ENCODE assay signal across 9 cellular contexts in the genomic region with DNA sequence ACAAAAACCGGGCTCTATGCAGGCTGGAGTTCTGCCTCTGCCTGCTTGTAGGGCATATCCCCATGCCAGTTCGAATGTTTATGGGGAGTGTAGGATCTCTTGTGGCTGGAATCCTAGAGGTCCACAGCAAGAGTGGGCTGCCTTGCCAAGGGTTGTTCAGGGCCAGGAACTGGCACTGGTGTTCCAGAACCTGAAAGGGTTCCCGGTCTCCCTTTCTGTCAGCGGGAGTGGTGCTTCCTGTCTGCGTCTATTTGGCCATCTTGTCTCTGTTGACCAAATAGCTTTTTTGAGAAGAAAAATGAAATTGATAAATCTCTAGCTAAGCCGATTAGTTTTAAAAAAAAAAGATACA. TPM values are rescaled to one million over a fixed set of nuclear protein-coding genes. Genes with fewer than 3 reads are reported as not detected.
DNase-seq lines count a peak whose midpoint lies in the region; ATAC-seq, FAIRE-seq and TF ChIP-seq lines count a peak whose summit lies in the region.
"Had no signal": no experiment of that assay in that cellular context is flagged by ENCODE, and none has a peak within 500 bp of the region (broad histone marks: within the 10 kb centered on the region; RNA-seq: fewer than 3 reads in every experiment).

No MANE protein-coding gene starts in this region.

- POLR2A ChIA-PET in HepG2 (lab: Yijun Ruan, JAX) = no interaction called here

- H3K4me1 ChIP-seq in HepG2 (ENCODE audit: insufficient read depth, low read length) = no peaks in the 10 kb centered on the region

- H3K9me3 Mint-ChIP-seq in T-helper 1 cell treated with Interleukin-12 subunit alpha and Interleukin-12 subunit beta and Interleukin-4 antibody, amounts not matched to agents 30 μg/mL and 1 μg/mL, for 36 hours = no peaks in the 10 kb centered on the region
- H3K9me3 Mint-ChIP-seq in brain = peaks cover 0 to 5% (median 0%) of the 10 kb centered on the region in 5 experiments

- TF ChIP-seq EP300 in HepG2 (IDR thresholded peaks at IDR 0.05; ENCODE audit: low read depth in 2 of 2, low read length in 2 of 2) = no peak
- no peak for TF ChIP-seq EP300 in HepG2 (CRISPR knock-in tag; IDR thresholded peaks at IDR 0.05; ENCODE audit: borderline replicate concordance)

- in situ Hi-C loops in HepG2 (cut with HindIII; ENCODE audit: extremely low pct_ligation_motif_present, low pct_unique_long_range_greater_than_20kb) = no loop called here

- no peaks in the 10 kb centered on the region for H3K9me3 ChIP-seq in HepG2 (ENCODE audit: low read length)

- H3K4me2 ChIP-seq in HepG2 (ENCODE audit: low read depth, low read length) = no peak overlapping the region

- TF ChIP-seq CTCF in brain (conservative IDR thresholded peaks at IDR 0.05) (no peak), HepG2 (CRISPR knock-in tag; IDR thresholded peaks at IDR 0.05) (no peak)

- no peaks in the 10 kb centered on the region for H4K20me1 ChIP-seq in HepG2 (ENCODE audit: insufficient read depth, low read length)

- H3K36me3 ChIP-seq in HepG2 (replicated peaks in 1 of 2; ENCODE audit: control insufficient read depth in 1 of 2, insufficient read depth in 2 of 2, low read length in 2 of 2) = no peaks in the 10 kb centered on the region

- H3K27ac ChIP-seq in HepG2 (ENCODE audit: extremely low read length, insufficient read depth, low read length) (no peak overlapping the region), substantia nigra (ENCODE audit: low read depth, low read length, poor library complexity, severe bottlenecking) (peak overlapping the region; percentile 82)

- 0 out of 5 replicates have a peak, but pooled peaks cover 0 to 5% of the 10 kb centered on the region in 2 experiments for H3K27me3 ChIP-seq in HepG2 (ENCODE audit: control insufficient read depth in 1 of 2, insufficient read depth in 2 of 2, low read length in 2 of 2)

- intact Hi-C loops in HepG2 (cut with micrococcal nuclease; ENCODE audit: unreplicated experiment) = loop anchor here (10.0 kb wide), 1 partner anchor 1331 kb away; no protein-coding TSS in a partner anchor

- no peak overlapping the region for H3K9ac ChIP-seq in HepG2 (ENCODE audit: insufficient read depth, low read depth, low read length)

- 75% methylated on average over 5 of the region's 6 CpGs for WGBS in HepG2 (ENCODE audit: low lambda C conversion rate)

- FAIRE-seq in HepG2 (lab: Jason Lieb, UNC) = no peak
- FAIRE-seq: bronchial epithelial cell had no signal

- no TSS peak for BruUV-seq in HepG2 (replicated peaks; lab: Mats Ljungman, UMichigan)

- H3K4me3 Mint-ChIP-seq in T-helper 1 cell treated with Interleukin-12 subunit alpha and Interleukin-12 subunit beta and Interleukin-4 antibody, amounts not matched to agents 30 μg/mL and 1 μg/mL, for 36 hours = peak overlapping the region; percentile 84
- H3K4me3 Mint-ChIP-seq in brain = peak overlapping the region; percentile 85 to 90 (median 87)

- TF ChIP-seq RAD21 in HepG2 (CRISPR knock-in tag; IDR thresholded peaks at IDR 0.05) = no peak

- CTCF ChIA-PET in HepG2 (lab: Yijun Ruan, JAX; ENCODE audit: low intra/inter-chr PET ratio, low total read pairs) = interaction anchor here (1.8 kb wide), 1 partner anchor 37 kb away, joined by 19 read pairs; no protein-coding TSS in a partner anchor

- no peak overlapping the region for H3K27ac Mint-ChIP-seq in T-helper 1 cell treated with Interleukin-12 subunit alpha and Interleukin-12 subunit beta and Interleukin-4 antibody, amounts not matched to agents 30 μg/mL and 1 μg/mL, for 36 hours
- peak overlapping the region in 1 of 5 experiments; percentile 85 for H3K27ac Mint-ChIP-seq in brain

- ATAC-seq in HepG2 (0 out of 3 replicates have a peak, but pooled peaks have one; percentile 25), HG02885 (IDR thresholded peaks at IDR 0.05; ENCODE audit: poor library complexity, unreplicated experiment) (no peak)

- H3K4me1 Mint-ChIP-seq in T-helper 1 cell treated with Interleukin-12 subunit alpha and Interleukin-12 subunit beta and Interleukin-4 antibody, amounts not matched to agents 30 μg/mL and 1 μg/mL, for 36 hours (ENCODE audit: low read depth) = peaks cover 9% of the 10 kb centered on the region
- H3K4me1 Mint-ChIP-seq in brain = peaks cover 10% of the 10 kb centered on the region

- H2AFZ ChIP-seq in HepG2 (ENCODE audit: low read length) = no peak overlapping the region

- no peaks in the 10 kb centered on the region for H3K79me2 ChIP-seq in HepG2 (ENCODE audit: insufficient read depth, low read length)

- H3K27me3 Mint-ChIP-seq in T-helper 1 cell treated with Interleukin-12 subunit alpha and Interleukin-12 subunit beta and Interleukin-4 antibody, amounts not matched to agents 30 μg/mL and 1 μg/mL, for 36 hours (ENCODE audit: low read depth) = peaks cover 52% of the 10 kb centered on the region
- H3K27me3 Mint-ChIP-seq in brain = peaks cover 9% of the 10 kb centered on the region

- DNase-seq in T-helper 1 cell = no peak
- DNase-seq in HepG2 (ENCODE audit: low spot score) = no peak
- peak in 11 of 49 donors; percentile 17 to 51 (median 31) for DNase-seq in substantia nigra (lab: John Stamatoyannopoulos, UW)
- no peak for DNase-seq in stimulated activated CD8-positive, alpha-beta memory T cell treated with anti-CD3 and anti-CD28 coated beads, Interleukin-4, amount 100 ng/mL, for 48 hours
- no peak for DNase-seq in midbrain (lab: John Stamatoyannopoulos, UW)

- no peak overlapping the region for H3K4me3 ChIP-seq in HepG2 (replicated peaks in 1 of 3; ENCODE audit: insufficient read depth in 1 of 3, low read depth in 2 of 3, low read length in 3 of 3)

- no peak for TF ChIP-seq POLR2A in HepG2 (IDR thresholded peaks at IDR 0.05; ENCODE audit: insufficient read depth in 1 of 2, low read depth in 2 of 2, low read length in 2 of 2)

- no peaks in the 10 kb centered on the region for H3K36me3 Mint-ChIP-seq in T-helper 1 cell treated with Interleukin-12 subunit alpha and Interleukin-12 subunit beta and Interleukin-4 antibody, amounts not matched to agents 30 μg/mL and 1 μg/mL, for 36 hours (ENCODE audit: low read depth)
- H3K36me3 Mint-ChIP-seq in brain = no peaks in the 10 kb centered on the region

RNA-seq across cellular contexts. Expression of a gene that starts 17.8 kb away (rescaled TPM):
- polyA plus RNA-seq in brain (ENCODE audit: insufficient read depth, low read depth, low replicate concordance) = 0.88 TPM
- total RNA-seq in HepG2 (2016; rRNA removed; fragmentation: Illumina TruSeq; extraction: Trizol) = not detected in 2 replicates
- total RNA-seq in HepG2 (2016; cell fraction: cytosol; rRNA removed; fragmentation: Illumina TruSeq; extraction: Trizol; ENCODE audit: low read depth) = not detected in 2 replicates
- total RNA-seq in HepG2 (2016; cell fraction: insoluble cytoplasmic fraction; rRNA removed; fragmentation: Illumina TruSeq; extraction: Trizol) = not detected in 2 replicates
- not detected in 2 replicates for total RNA-seq in HepG2 (2016; cell fraction: membrane; rRNA removed; fragmentation: Illumina TruSeq; extraction: Trizol)
- not detected in 2 replicates for total RNA-seq in HepG2 (2016; cell fraction: nucleus; rRNA removed; fragmentation: Illumina TruSeq; extraction: Trizol)
- polyA plus RNA-seq in HepG2 (2011; rRNA removed) = not detected in 2 replicates
- polyA plus RNA-seq in HepG2 (2011; cell fraction: cytosol; rRNA removed) = 0.04 TPM in 1 of 2 replicates, not detected in the other
- polyA plus RNA-seq in HepG2 (2011; cell fraction: nucleus; rRNA removed) = not detected in 2 replicates
- polyA plus RNA-seq in HepG2 (2012) = not detected in 2 replicates
- not detected in 2 replicates for polyA plus RNA-seq in HepG2 (2016; cell fraction: cytosol; fragmentation: Illumina TruSeq; extraction: Trizol; ENCODE audit: low read depth)
- not detected in 2 replicates for polyA plus RNA-seq in HepG2 (2016; cell fraction: insoluble cytoplasmic fraction; fragmentation: Illumina TruSeq; extraction: Trizol; ENCODE audit: low read depth)
- polyA plus RNA-seq in HepG2 (2016; cell fraction: membrane; fragmentation: Illumina TruSeq; extraction: Trizol; ENCODE audit: low read depth) = not detected in 2 replicates
- not detected in 2 replicates for polyA plus RNA-seq in HepG2 (2016; cell fraction: nucleus; fragmentation: Illumina TruSeq; extraction: Trizol; ENCODE audit: insufficient read depth, low read depth)
- polyA minus RNA-seq in HepG2 (2011; rRNA and poly(A)+ RNA removed; ENCODE audit: low replicate concordance) = 38.5 TPM in 1 of 2 replicates, not detected in the other
- polyA minus RNA-seq in HepG2 (2011; cell fraction: cytosol; rRNA and poly(A)+ RNA removed) = 0.59 and 0.62 TPM in 2 replicates
- polyA minus RNA-seq in HepG2 (2011; cell fraction: nucleus; rRNA and poly(A)+ RNA removed) = 0.52 TPM in 1 of 2 replicates, not detected in the other
- total RNA-seq: bronchial epithelial cell had no signal

RNA-seq across cellular contexts. Expression of a gene that starts 24.1 kb away (rescaled TPM):
- polyA plus RNA-seq in brain (ENCODE audit: insufficient read depth, low read depth, low replicate concordance) (not detected), HepG2 (2011; rRNA removed) (not detected in 2 replicates)
- not detected in 2 replicates for total RNA-seq in HepG2 (2016; rRNA removed; fragmentation: Illumina TruSeq; extraction: Trizol)
- not detected in 2 replicates for total RNA-seq in HepG2 (2016; cell fraction: cytosol; rRNA removed; fragmentation: Illumina TruSeq; extraction: Trizol; ENCODE audit: low read depth)
- total RNA-seq in HepG2 (2016; cell fraction: insoluble cytoplasmic fraction; rRNA removed; fragmentation: Illumina TruSeq; extraction: Trizol) = not detected in 2 replicates
- not detected in 2 replicates for total RNA-seq in HepG2 (2016; cell fraction: membrane; rRNA removed; fragmentation: Illumina TruSeq; extraction: Trizol)
- total RNA-seq in HepG2 (2016; cell fraction: nucleus; rRNA removed; fragmentation: Illumina TruSeq; extraction: Trizol) = not detected in 2 replicates
- not detected in 2 replicates for polyA plus RNA-seq in HepG2 (2011; cell fraction: cytosol; rRNA removed)
- not detected in 2 replicates for polyA plus RNA-seq in HepG2 (2011; cell fraction: nucleus; rRNA removed)
- polyA plus RNA-seq in HepG2 (2012) = not detected in 2 replicates
- not detected in 2 replicates for polyA plus RNA-seq in HepG2 (2016; cell fraction: cytosol; fragmentation: Illumina TruSeq; extraction: Trizol; ENCODE audit: low read depth)
- not detected in 2 replicates for polyA plus RNA-seq in HepG2 (2016; cell fraction: insoluble cytoplasmic fraction; fragmentation: Illumina TruSeq; extraction: Trizol; ENCODE audit: low read depth)
- not detected in 2 replicates for polyA plus RNA-seq in HepG2 (2016; cell fraction: membrane; fragmentation: Illumina TruSeq; extraction: Trizol; ENCODE audit: low read depth)
- polyA plus RNA-seq in HepG2 (2016; cell fraction: nucleus; fragmentation: Illumina TruSeq; extraction: Trizol; ENCODE audit: insufficient read depth, low read depth) = not detected in 2 replicates
- not detected in 2 replicates for polyA minus RNA-seq in HepG2 (2011; rRNA and poly(A)+ RNA removed; ENCODE audit: low replicate concordance)
- polyA minus RNA-seq in HepG2 (2011; cell fraction: cytosol; rRNA and poly(A)+ RNA removed) = not detected in 2 replicates
- polyA minus RNA-seq in HepG2 (2011; cell fraction: nucleus; rRNA and poly(A)+ RNA removed) = not detected in 2 replicates
- total RNA-seq: bronchial epithelial cell had no signal

RNA-seq across cellular contexts. Expression of a gene that starts 24.7 kb away (rescaled TPM):
- polyA plus RNA-seq in brain (ENCODE audit: insufficient read depth, low read depth, low replicate concordance) (0.20 TPM), HepG2 (2011; rRNA removed) (not detected in 2 replicates)
- not detected in 2 replicates for total RNA-seq in HepG2 (2016; rRNA removed; fragmentation: Illumina TruSeq; extraction: Trizol)
- total RNA-seq in HepG2 (2016; cell fraction: cytosol; rRNA removed; fragmentation: Illumina TruSeq; extraction: Trizol; ENCODE audit: low read depth) = not detected in 2 replicates
- not detected in 2 replicates for total RNA-seq in HepG2 (2016; cell fraction: insoluble cytoplasmic fraction; rRNA removed; fragmentation: Illumina TruSeq; extraction: Trizol)
- total RNA-seq in HepG2 (2016; cell fraction: membrane; rRNA removed; fragmentation: Illumina TruSeq; extraction: Trizol) = not detected in 2 replicates
- total RNA-seq in HepG2 (2016; cell fraction: nucleus; rRNA removed; fragmentation: Illumina TruSeq; extraction: Trizol) = not detected in 2 replicates
- polyA plus RNA-seq in HepG2 (2011; cell fraction: cytosol; rRNA removed) = not detected in 2 replicates
- not detected in 2 replicates for polyA plus RNA-seq in HepG2 (2011; cell fraction: nucleus; rRNA removed)
- not detected in 2 replicates for polyA plus RNA-seq in HepG2 (2012)
- polyA plus RNA-seq in HepG2 (2016; cell fraction: cytosol; fragmentation: Illumina TruSeq; extraction: Trizol; ENCODE audit: low read depth) = not detected in 2 replicates
- not detected in 2 replicates for polyA plus RNA-seq in HepG2 (2016; cell fraction: insoluble cytoplasmic fraction; fragmentation: Illumina TruSeq; extraction: Trizol; ENCODE audit: low read depth)
- polyA plus RNA-seq in HepG2 (2016; cell fraction: membrane; fragmentation: Illumina TruSeq; extraction: Trizol; ENCODE audit: low read depth) = not detected in 2 replicates
- polyA plus RNA-seq in HepG2 (2016; cell fraction: nucleus; fragmentation: Illumina TruSeq; extraction: Trizol; ENCODE audit: insufficient read depth, low read depth) = not detected in 2 replicates
- 8.1 TPM in 1 of 2 replicates, not detected in the other for polyA minus RNA-seq in HepG2 (2011; rRNA and poly(A)+ RNA removed; ENCODE audit: low replicate concordance)
- not detected in 2 replicates for polyA minus RNA-seq in HepG2 (2011; cell fraction: cytosol; rRNA and poly(A)+ RNA removed)
- not detected in 2 replicates for polyA minus RNA-seq in HepG2 (2011; cell fraction: nucleus; rRNA and poly(A)+ RNA removed)
- total RNA-seq: bronchial epithelial cell had no signal

RNA-seq across cellular contexts. Expression of a gene that starts 55.3 kb away (rescaled TPM):
- polyA plus RNA-seq in brain (ENCODE audit: insufficient read depth, low read depth, low replicate concordance) (1.5 TPM), HepG2 (2011; rRNA removed) (not detected in 2 replicates)
- not detected in 2 replicates for total RNA-seq in HepG2 (2016; rRNA removed; fragmentation: Illumina TruSeq; extraction: Trizol)
- total RNA-seq in HepG2 (2016; cell fraction: cytosol; rRNA removed; fragmentation: Illumina TruSeq; extraction: Trizol; ENCODE audit: low read depth) = not detected in 2 replicates
- total RNA-seq in HepG2 (2016; cell fraction: insoluble cytoplasmic fraction; rRNA removed; fragmentation: Illumina TruSeq; extraction: Trizol) = not detected in 2 replicates
- not detected in 2 replicates for total RNA-seq in HepG2 (2016; cell fraction: membrane; rRNA removed; fragmentation: Illumina TruSeq; extraction: Trizol)
- not detected in 2 replicates for total RNA-seq in HepG2 (2016; cell fraction: nucleus; rRNA removed; fragmentation: Illumina TruSeq; extraction: Trizol)
- not detected in 2 replicates for polyA plus RNA-seq in HepG2 (2011; cell fraction: cytosol; rRNA removed)
- not detected in 2 replicates for polyA plus RNA-seq in HepG2 (2011; cell fraction: nucleus; rRNA removed)
- polyA plus RNA-seq in HepG2 (2012) = not detected in 2 replicates
- not detected in 2 replicates for polyA plus RNA-seq in HepG2 (2016; cell fraction: cytosol; fragmentation: Illumina TruSeq; extraction: Trizol; ENCODE audit: low read depth)
- not detected in 2 replicates for polyA plus RNA-seq in HepG2 (2016; cell fraction: insoluble cytoplasmic fraction; fragmentation: Illumina TruSeq; extraction: Trizol; ENCODE audit: low read depth)
- not detected in 2 replicates for polyA plus RNA-seq in HepG2 (2016; cell fraction: membrane; fragmentation: Illumina TruSeq; extraction: Trizol; ENCODE audit: low read depth)
- polyA plus RNA-seq in HepG2 (2016; cell fraction: nucleus; fragmentation: Illumina TruSeq; extraction: Trizol; ENCODE audit: insufficient read depth, low read depth) = not detected in 2 replicates
- not detected in 2 replicates for polyA minus RNA-seq in HepG2 (2011; rRNA and poly(A)+ RNA removed; ENCODE audit: low replicate concordance)
- not detected in 2 replicates for polyA minus RNA-seq in HepG2 (2011; cell fraction: cytosol; rRNA and poly(A)+ RNA removed)
- not detected in 2 replicates for polyA minus RNA-seq in HepG2 (2011; cell fraction: nucleus; rRNA and poly(A)+ RNA removed)
- total RNA-seq: bronchial epithelial cell had no signal

RNA-seq across cellular contexts. Expression of a gene that starts 58.6 kb away (rescaled TPM):
- polyA plus RNA-seq in brain (ENCODE audit: insufficient read depth, low read depth, low replicate concordance) = 79.8 TPM
- 7.9 and 8.1 TPM in 2 replicates for total RNA-seq in HepG2 (2016; rRNA removed; fragmentation: Illumina TruSeq; extraction: Trizol)
- 1.2 and 2.7 TPM in 2 replicates for total RNA-seq in HepG2 (2016; cell fraction: cytosol; rRNA removed; fragmentation: Illumina TruSeq; extraction: Trizol; ENCODE audit: low read depth)
- 6.8 and 8.2 TPM in 2 replicates for total RNA-seq in HepG2 (2016; cell fraction: insoluble cytoplasmic fraction; rRNA removed; fragmentation: Illumina TruSeq; extraction: Trizol)
- total RNA-seq in HepG2 (2016; cell fraction: membrane; rRNA removed; fragmentation: Illumina TruSeq; extraction: Trizol) = 3.7 and 3.8 TPM in 2 replicates
- 7.5 and 9.5 TPM in 2 replicates for total RNA-seq in HepG2 (2016; cell fraction: nucleus; rRNA removed; fragmentation: Illumina TruSeq; extraction: Trizol)
- 26.1 and 28.1 TPM in 2 replicates for polyA plus RNA-seq in HepG2 (2011; rRNA removed)
- 12.7 and 20.6 TPM in 2 replicates for polyA plus RNA-seq in HepG2 (2011; cell fraction: cytosol; rRNA removed)
- 18.1 and 27.4 TPM in 2 replicates for polyA plus RNA-seq in HepG2 (2011; cell fraction: nucleus; rRNA removed)
- 30.3 and 43.8 TPM in 2 replicates for polyA plus RNA-seq in HepG2 (2012)
- 1.2 and 1.3 TPM in 2 replicates for polyA plus RNA-seq in HepG2 (2016; cell fraction: cytosol; fragmentation: Illumina TruSeq; extraction: Trizol; ENCODE audit: low read depth)
- 8.5 and 10.9 TPM in 2 replicates for polyA plus RNA-seq in HepG2 (2016; cell fraction: insoluble cytoplasmic fraction; fragmentation: Illumina TruSeq; extraction: Trizol; ENCODE audit: low read depth)
- polyA plus RNA-seq in HepG2 (2016; cell fraction: membrane; fragmentation: Illumina TruSeq; extraction: Trizol; ENCODE audit: low read depth) = 2.4 and 2.8 TPM in 2 replicates
- polyA plus RNA-seq in HepG2 (2016; cell fraction: nucleus; fragmentation: Illumina TruSeq; extraction: Trizol; ENCODE audit: insufficient read depth, low read depth) = 8.0 and 9.3 TPM in 2 replicates
- 14.5 and 98.1 TPM in 2 replicates for polyA minus RNA-seq in HepG2 (2011; rRNA and poly(A)+ RNA removed; ENCODE audit: low replicate concordance)
- polyA minus RNA-seq in HepG2 (2011; cell fraction: cytosol; rRNA and poly(A)+ RNA removed) = 10.8 and 14.2 TPM in 2 replicates
- polyA minus RNA-seq in HepG2 (2011; cell fraction: nucleus; rRNA and poly(A)+ RNA removed) = 17.0 and 23.5 TPM in 2 replicates
